Comparison of ENCODE assay signal across 29 cellular contexts in the genomic region with DNA sequence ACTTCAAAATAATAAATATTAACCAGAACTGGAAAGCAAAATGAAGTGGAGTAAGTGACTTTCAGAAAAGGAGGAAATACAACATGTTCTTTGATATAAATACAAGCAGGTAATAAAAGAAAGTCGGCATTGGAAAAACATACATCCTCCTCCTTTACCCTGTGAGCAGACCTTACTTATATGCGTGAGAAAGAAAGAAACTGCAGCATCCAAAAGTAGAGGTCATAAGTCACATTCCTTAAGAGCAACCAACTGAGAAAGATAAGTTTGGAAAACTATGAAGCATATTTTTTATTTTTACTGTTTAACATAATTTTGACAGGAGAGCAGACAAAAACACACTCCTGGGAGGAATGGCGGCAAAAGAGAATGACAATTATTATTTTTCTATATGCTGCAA.
A peak's percentile ranks its signal among the peaks of the same experiment; 100 is the strongest.
DNase-seq lines count a peak whose midpoint lies in the region; ATAC-seq and TF ChIP-seq lines count a peak whose summit lies in the region.
"Had no signal": no experiment of that assay in that cellular context is flagged by ENCODE, and none has a peak within 500 bp of the region (broad histone marks: within the 10 kb centered on the region; RNA-seq: fewer than 3 reads in every experiment).

No MANE protein-coding gene starts in this region.

- no peak for ATAC-seq in T-helper 17 cell
- ATAC-seq: activated CD4-positive, CD25-positive, alpha-beta regulatory T cell treated with anti-CD3 and anti-CD28 coated beads, Interleukin-2, amount 50 U/mL, for 24 hours had no signal

- no peaks in the 10 kb centered on the region for H3K9me3 ChIP-seq in T-helper 17 cell (ENCODE audit: control insufficient read depth, low read length, poor library complexity, severe bottlenecking)
- H3K9me3 ChIP-seq: ascending aorta, HAP-1, SK-N-SH, thyroid gland had no signal

- H3K4me3 ChIP-seq in fibroblast of the aortic adventitia (ENCODE audit: low read depth, low read length) = no peak overlapping the region
- H3K4me3 ChIP-seq: ascending aorta, HAP-1, hepatocyte, thyroid gland had no signal

- intact Hi-C loops in CD14-positive monocyte (cut with micrococcal nuclease) = no loop called here

- no peaks in the 10 kb centered on the region for H3K36me3 Mint-ChIP-seq in T-helper 17 cell (ENCODE audit: low read depth)
- H3K36me3 Mint-ChIP-seq in osteocyte (ENCODE audit: unreplicated experiment) = peaks cover 8% of the 10 kb centered on the region
- no peaks in the 10 kb centered on the region for H3K36me3 Mint-ChIP-seq in CD14-positive monocyte
- H3K36me3 Mint-ChIP-seq: activated naive CD4-positive, alpha-beta T cell treated with anti-CD3 and anti-CD28 coated beads, Interleukin-2, amount 50 U/mL, for 24 hours; memory B cell had no signal

- H3K27ac Mint-ChIP-seq in T-helper 17 cell (no peak overlapping the region), osteocyte (ENCODE audit: unreplicated experiment) (peak overlapping the region; percentile 91), CD14-positive monocyte (no peak overlapping the region)
- H3K27ac Mint-ChIP-seq: memory B cell had no signal

- TF ChIP-seq CTCF in fibroblast of the aortic adventitia (IDR thresholded peaks at IDR 0.05; ENCODE audit: insufficient read depth, low read length) (no peak), osteocyte (IDR thresholded peaks at IDR 0.05) (no peak), CD14-positive monocyte (IDR thresholded peaks at IDR 0.05) (no peak)

- peak overlapping the region; percentile 41 for H3K4me3 Mint-ChIP-seq in T-helper 17 cell
- H3K4me3 Mint-ChIP-seq in osteocyte (ENCODE audit: unreplicated experiment) = peak overlapping the region; percentile 16
- no peak overlapping the region for H3K4me3 Mint-ChIP-seq in CD14-positive monocyte
- H3K4me3 Mint-ChIP-seq: memory B cell, nephron progenitor cell had no signal

- DNase-seq in ELR (ENCODE audit: low read depth) = peak; percentile 36
- no peak for DNase-seq in T-helper 17 cell
- DNase-seq in fibroblast of the aortic adventitia (ENCODE audit: low read depth) = peak; percentile 40
- DNase-seq in osteocyte (ENCODE audit: extremely low spot score, unreplicated experiment) = no peak
- DNase-seq in epidermal melanocyte (ENCODE audit: insufficient read length, low spot score) = no peak
- no peak for DNase-seq in CD14-positive monocyte (ENCODE audit: low spot score)
- no peak for DNase-seq in SW480 (ENCODE audit: low spot score)
- DNase-seq: activated CD8-positive, alpha-beta memory T cell treated with anti-CD3 and anti-CD28 coated beads for 24 hours; activated T-cell treated with anti-CD3 and anti-CD28 coated beads, Interleukin-2, amount 50 U/mL, for 4 hours; CD8-positive, alpha-beta memory T cell; DMS53; islet precursor cell; Karpas-422; NCI-H1105; NCI-H2081 treated with DMSO at 0.1 percent for 48 hours; nephron progenitor cell; NK-92 treated with Interleukin-12 subunit alpha and Interleukin-12 subunit beta, amount 100 ng/mL, for 24 hours; RPMI8226; SK-N-SH; stimulated activated CD4-positive, alpha-beta T cell treated with anti-CD3 and anti-CD28 coated beads, Interleukin-2, amount 100 ng/mL, for 24 hours; stimulated activated naive CD4-positive, alpha-beta T cell treated with Interleukin-2 at 50 U/mL for 16 hours; T1000; thyroid gland had no signal

- peaks cover 24% of the 10 kb centered on the region for H3K4me1 Mint-ChIP-seq in T-helper 17 cell
- peaks cover 64% of the 10 kb centered on the region for H3K4me1 Mint-ChIP-seq in osteocyte (ENCODE audit: unreplicated experiment)
- H3K4me1 Mint-ChIP-seq in CD14-positive monocyte = peaks cover 33% of the 10 kb centered on the region

- H3K27me3 Mint-ChIP-seq in T-helper 17 cell = no peaks in the 10 kb centered on the region
- no peaks in the 10 kb centered on the region for H3K27me3 Mint-ChIP-seq in osteocyte (ENCODE audit: unreplicated experiment)
- H3K27me3 Mint-ChIP-seq in CD14-positive monocyte (ENCODE audit: low read depth in 3 of 3) = no peaks in the 10 kb centered on the region
- H3K27me3 Mint-ChIP-seq: activated naive CD4-positive, alpha-beta T cell treated with anti-CD3 and anti-CD28 coated beads, Interleukin-2, amount 50 U/mL, for 24 hours; CD8-positive, alpha-beta memory T cell; memory B cell had no signal

- H3K9me3 Mint-ChIP-seq in osteocyte (ENCODE audit: unreplicated experiment) (peaks cover 3% of the 10 kb centered on the region), CD14-positive monocyte (peaks cover 0 to 4% (median 2%) of the 10 kb centered on the region in 7 donors)
- H3K9me3 Mint-ChIP-seq: activated naive CD4-positive, alpha-beta T cell treated with anti-CD3 and anti-CD28 coated beads, Interleukin-2, amount 50 U/mL, for 24 hours; CD8-positive, alpha-beta memory T cell; memory B cell; nephron progenitor cell had no signal

Comparison
In these comparisons a context has a peak if more than half of its experiments do, and no peak if none do; other contexts are left out.
1. DNase-seq: peak in ELR (single experiment) and fibroblast of the aortic adventitia (single experiment); none in T-helper 17 cell (0 of 3), osteocyte (single experiment), epidermal melanocyte (single experiment), CD14-positive monocyte (single experiment) and SW480 (single experiment).
2. H3K4me3 Mint-ChIP-seq: peak in T-helper 17 cell (single experiment) and osteocyte (single experiment); none in CD14-positive monocyte (0 of 2).